Comparison of ENCODE assay signal across 8 cellular contexts in the genomic region with DNA sequence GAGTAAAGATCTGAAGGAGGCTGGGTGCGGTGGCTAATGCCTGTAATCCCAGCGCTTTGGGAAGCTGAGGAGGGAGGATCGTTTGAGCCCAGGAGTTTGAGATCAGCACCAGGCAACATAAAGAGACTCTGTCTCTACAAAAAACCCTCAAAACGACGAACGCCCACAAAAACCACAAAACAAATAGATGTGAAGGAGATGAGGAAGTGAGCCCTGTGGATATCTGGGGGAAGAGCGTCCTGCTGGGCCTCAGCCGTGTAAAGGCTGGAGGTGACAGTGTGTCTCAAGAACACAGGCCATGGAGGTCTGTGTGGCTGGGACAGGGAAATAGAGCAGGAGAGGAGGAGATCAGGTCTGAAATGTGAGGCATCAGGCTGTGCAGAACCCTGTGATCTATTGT.
DNase-seq lines count a peak whose midpoint lies in the region; ATAC-seq and TF ChIP-seq lines count a peak whose summit lies in the region.

No MANE protein-coding gene starts in this region.

- POLR2A ChIA-PET in activated naive CD8-positive, alpha-beta T cell treated with anti-CD3 and anti-CD28 coated beads, Interleukin-2, amount 10 ng/mL, durations not matched to agents 7 days and 5 days (lab: Charles Lee) = no interaction called here

- DNase-seq in KBM-7 = peak; percentile 91
- DNase-seq in activated naive CD8-positive, alpha-beta T cell treated with anti-CD3 and anti-CD28 coated beads, Interleukin-2, amount 10 ng/mL, durations not matched to agents 7 days and 5 days = no peak
- DNase-seq in substantia nigra (lab: John Stamatoyannopoulos, UW) = no peak
- no peak for DNase-seq in prostate gland (ENCODE audit: low spot score)
- DNase-seq in adrenal gland = no peak
- DNase-seq in activated T-cell treated with anti-CD3 and anti-CD28 coated beads, Interleukin-2, amount 50 U/mL, for 24 hours = no peak

- H3K4me1 ChIP-seq in prostate gland (replicated peaks) = no peaks in the 10 kb centered on the region
- H3K4me1 ChIP-seq in adrenal gland (replicated peaks in 1 of 2) = peaks cover 0 to 6% of the 10 kb centered on the region in 2 donors

- intact Hi-C loops in prostate gland (cut with DNase I) (no loop called here), adrenal gland (cut with DNase I) (no loop called here)

- TF ChIP-seq CTCF in prostate gland (IDR thresholded peaks at IDR 0.05) = no peak
- TF ChIP-seq CTCF in adrenal gland (IDR thresholded peaks at IDR 0.05) = no peak

- 31% methylated on average over 8 of the region's 8 CpGs for WGBS in prostate gland
- WGBS in adrenal gland, 4 donors = 69 to 82% (median 72%) methylated on average over 8 of the region's 8 CpGs

- in situ Hi-C loops in KBM-7 (cut with MboI; ENCODE audit: low pct_unique_long_range_greater_than_20kb, low sequenced_read_pairs) = no loop called here

- ATAC-seq in GM18499 (IDR thresholded peaks at IDR 0.05; ENCODE audit: insufficient read depth, unreplicated experiment) = peak; percentile 69
- peak; percentile 88 for ATAC-seq in GM21723 (IDR thresholded peaks at IDR 0.05; ENCODE audit: unreplicated experiment)
- peak; percentile 52 for ATAC-seq in activated naive CD8-positive, alpha-beta T cell treated with anti-CD3 and anti-CD28 coated beads, Interleukin-2, amount 10 ng/mL, durations not matched to agents 7 days and 5 days (ENCODE audit: low read depth)

- H3K27me3 ChIP-seq in prostate gland (replicated peaks; ENCODE audit: insufficient read depth) (no peaks in the 10 kb centered on the region), adrenal gland (no peaks in the 10 kb centered on the region)

- H3K36me3 Mint-ChIP-seq in activated naive CD8-positive, alpha-beta T cell treated with anti-CD3 and anti-CD28 coated beads, Interleukin-2, amount 10 ng/mL, durations not matched to agents 7 days and 5 days = peaks cover 12% of the 10 kb centered on the region
- peaks cover 35% of the 10 kb centered on the region for H3K36me3 Mint-ChIP-seq in activated T-cell treated with anti-CD3 and anti-CD28 coated beads, Interleukin-2, amount 50 U/mL, for 24 hours (ENCODE audit: low read depth)

- H3K4me3 ChIP-seq in prostate gland (no peak overlapping the region), adrenal gland (no peak overlapping the region)

- peaks cover 9% of the 10 kb centered on the region for H3K4me1 Mint-ChIP-seq in activated naive CD8-positive, alpha-beta T cell treated with anti-CD3 and anti-CD28 coated beads, Interleukin-2, amount 10 ng/mL, durations not matched to agents 7 days and 5 days
- H3K4me1 Mint-ChIP-seq in activated T-cell treated with anti-CD3 and anti-CD28 coated beads, Interleukin-2, amount 50 U/mL, for 24 hours (ENCODE audit: low read depth) = peaks cover 23% of the 10 kb centered on the region

- H3K27ac ChIP-seq in substantia nigra (ENCODE audit: low read depth, low read length, poor library complexity, severe bottlenecking) (no peak overlapping the region), prostate gland (no peak overlapping the region), adrenal gland (no peak overlapping the region)

- H3K4me3 Mint-ChIP-seq in activated naive CD8-positive, alpha-beta T cell treated with anti-CD3 and anti-CD28 coated beads, Interleukin-2, amount 10 ng/mL, durations not matched to agents 7 days and 5 days = no peak overlapping the region
- H3K4me3 Mint-ChIP-seq in activated T-cell treated with anti-CD3 and anti-CD28 coated beads, Interleukin-2, amount 50 U/mL, for 24 hours = no peak overlapping the region

- no peak for TF ChIP-seq POLR2A in prostate gland (IDR thresholded peaks at IDR 0.05)
- TF ChIP-seq POLR2A in adrenal gland (IDR thresholded peaks at IDR 0.05) = no peak

- no peaks in the 10 kb centered on the region for H3K9me3 Mint-ChIP-seq in activated naive CD8-positive, alpha-beta T cell treated with anti-CD3 and anti-CD28 coated beads, Interleukin-2, amount 10 ng/mL, durations not matched to agents 7 days and 5 days
- no peaks in the 10 kb centered on the region for H3K9me3 Mint-ChIP-seq in activated T-cell treated with anti-CD3 and anti-CD28 coated beads, Interleukin-2, amount 50 U/mL, for 24 hours

- no peaks in the 10 kb centered on the region for H3K27me3 Mint-ChIP-seq in activated naive CD8-positive, alpha-beta T cell treated with anti-CD3 and anti-CD28 coated beads, Interleukin-2, amount 10 ng/mL, durations not matched to agents 7 days and 5 days
- no peaks in the 10 kb centered on the region for H3K27me3 Mint-ChIP-seq in activated T-cell treated with anti-CD3 and anti-CD28 coated beads, Interleukin-2, amount 50 U/mL, for 24 hours

- H3K36me3 ChIP-seq in prostate gland (no peaks in the 10 kb centered on the region), adrenal gland (replicated peaks in 1 of 2) (no peaks in the 10 kb centered on the region)

- H3K9me3 ChIP-seq in prostate gland = no peaks in the 10 kb centered on the region
- no peaks in the 10 kb centered on the region for H3K9me3 ChIP-seq in adrenal gland (replicated peaks in 1 of 3)

- no peak overlapping the region for H3K27ac Mint-ChIP-seq in activated naive CD8-positive, alpha-beta T cell treated with anti-CD3 and anti-CD28 coated beads, Interleukin-2, amount 10 ng/mL, durations not matched to agents 7 days and 5 days
- no peak overlapping the region for H3K27ac Mint-ChIP-seq in activated T-cell treated with anti-CD3 and anti-CD28 coated beads, Interleukin-2, amount 50 U/mL, for 24 hours
